Comparison of ENCODE assay signal across 22 cellular contexts in genomic region chr10:36188461-36188860, GRCh38.
DNase-seq lines count a peak whose midpoint lies in the region; ATAC-seq and TF ChIP-seq lines count a peak whose summit lies in the region.
"Had no signal": no experiment of that assay in that cellular context is flagged by ENCODE, and none has a peak within 500 bp of the region (broad histone marks: within the 10 kb centered on the region; RNA-seq: fewer than 3 reads in every experiment).

No MANE protein-coding gene starts in this region.

- no peak overlapping the region for H3K18ac ChIP-seq in mesenchymal stem cell (ENCODE audit: low read depth in 1 of 2, low read length in 2 of 2)

- H3K4me1 Mint-ChIP-seq in naive thymus-derived CD4-positive, alpha-beta T cell: no peaks in the 10 kb centered on the region
- H3K4me1 Mint-ChIP-seq: stimulated activated memory B cell treated with anti-CD40 and anti-IgM and Interleukin-4, amounts not matched to agents 10 μg/mL and 1 μg/mL and 100 μg/mL, for 72 hours had no signal

- H3K9me3 ChIP-seq in mesenchymal stem cell (ENCODE audit: control insufficient read depth, low read length): peaks cover 26% of the 10 kb centered on the region
- H3K9me3 ChIP-seq in tibial artery: peaks cover 3 to 16% (median 12%) of the 10 kb centered on the region in 3 donors
- peaks cover 0 to 19% (median 3%) of the 10 kb centered on the region in 3 experiments for H3K9me3 ChIP-seq in naive thymus-derived CD4-positive, alpha-beta T cell (ENCODE audit: control insufficient read depth in 2 of 3, low read length in 3 of 3)
- H3K9me3 ChIP-seq: body of pancreas, upper lobe of right lung had no signal

- H3K27ac Mint-ChIP-seq in naive thymus-derived CD4-positive, alpha-beta T cell: no peak overlapping the region
- H3K27ac Mint-ChIP-seq: activated naive CD4-positive, alpha-beta T cell treated with anti-CD3 and anti-CD28 coated beads for 36 hours; stimulated activated memory B cell treated with anti-CD40 and anti-IgM and Interleukin-4, amounts not matched to agents 10 μg/mL and 1 μg/mL and 100 μg/mL, for 72 hours had no signal

- no peak overlapping the region for H2BK12ac ChIP-seq in mesenchymal stem cell (ENCODE audit: low read length in 2 of 2)

- H3K27me3 Mint-ChIP-seq in naive thymus-derived CD4-positive, alpha-beta T cell: no peaks in the 10 kb centered on the region
- H3K27me3 Mint-ChIP-seq: stimulated activated memory B cell treated with anti-CD40 and anti-IgM and Interleukin-4, amounts not matched to agents 10 μg/mL and 1 μg/mL and 100 μg/mL, for 72 hours had no signal

- CTCF ChIA-PET in naive thymus-derived CD4-positive, alpha-beta T cell (lab: Charles Lee): no interaction called here

- peaks cover 10 to 35% (median 21%) of the 10 kb centered on the region in 11 donors for H3K9me3 Mint-ChIP-seq in naive thymus-derived CD4-positive, alpha-beta T cell

- peak overlapping the region; percentile 10 for H3K9ac ChIP-seq in mesenchymal stem cell (ENCODE audit: low read length)

- peaks cover 0 to 5% (median 0%) of the 10 kb centered on the region in 5 donors for H3K36me3 Mint-ChIP-seq in naive thymus-derived CD4-positive, alpha-beta T cell
- H3K36me3 Mint-ChIP-seq: stimulated activated memory B cell treated with anti-CD40 and anti-IgM and Interleukin-4, amounts not matched to agents 10 μg/mL and 1 μg/mL and 100 μg/mL, for 72 hours had no signal

- H2BK5ac ChIP-seq in mesenchymal stem cell (ENCODE audit: low read depth, low read length, poor library complexity, severe bottlenecking): no peak overlapping the region

- 89% methylated on average over 3 of the region's 4 CpGs for WGBS in mesenchymal stem cell

- no peak for ATAC-seq in naive thymus-derived CD4-positive, alpha-beta T cell
- ATAC-seq: A549; body of pancreas; K562; SK-N-SH treated with all-trans-retinoic acid at 6 μM for 48 hours; stimulated activated memory B cell treated with anti-CD40 and anti-IgM and Interleukin-4, amounts not matched to agents 10 μg/mL and 1 μg/mL and 100 μg/mL, for 72 hours; upper lobe of right lung had no signal

- POLR2A ChIA-PET in naive thymus-derived CD4-positive, alpha-beta T cell (lab: Charles Lee): no interaction called here

- no peak overlapping the region for H3K14ac ChIP-seq in mesenchymal stem cell (ENCODE audit: low read length in 2 of 2)

- H4K8ac ChIP-seq in mesenchymal stem cell (ENCODE audit: low read length): no peak overlapping the region

- H3K4me3 ChIP-seq in mesenchymal stem cell (ENCODE audit: insufficient read depth in 1 of 2, low read depth in 1 of 2, low read length in 2 of 2) (no peak overlapping the region), tibial artery (no peak overlapping the region)
- no peak overlapping the region for H3K4me3 ChIP-seq in naive thymus-derived CD4-positive, alpha-beta T cell (ENCODE audit: low read length)
- H3K4me3 ChIP-seq: A549, body of pancreas, dorsolateral prefrontal cortex, esophagus squamous epithelium, K562, upper lobe of right lung had no signal

- TF ChIP-seq CTCF in tibial artery (IDR thresholded peaks at IDR 0.05): no peak

- no peak overlapping the region for H2AK5ac ChIP-seq in mesenchymal stem cell (ENCODE audit: low read length, severe bottlenecking)

- DNase-seq in NCI-H2171 treated with DMSO at 0.1 percent for 48 hours (lab: John Stamatoyannopoulos, UW) (peak; percentile 6), NCI-H2171 (lab: John Stamatoyannopoulos, UW) (no peak), astrocyte of the hippocampus (ENCODE audit: low read depth, low spot score) (peak; percentile 22), mesenchymal stem cell (no peak), tibial artery (no peak), NCI-H2196 (lab: John Stamatoyannopoulos, UW; ENCODE audit: unreplicated experiment) (no peak), SKM-1 treated with dmso at 0.1 percent for 144 hours (lab: John Stamatoyannopoulos, UW; ENCODE audit: unreplicated experiment) (no peak)
- DNase-seq in naive thymus-derived CD4-positive, alpha-beta T cell: no peak
- DNase-seq: activated naive CD4-positive, alpha-beta T cell treated with anti-CD3 and anti-CD28 coated beads for 36 hours; activated T-cell treated with anti-CD3 and anti-CD28 coated beads for 4 hours; body of pancreas; DMS79 treated with DMSO at 0.1 percent for 48 hours; dorsolateral prefrontal cortex; esophagus squamous epithelium; midbrain; MV-4-11; NCI-H226; upper lobe of right lung had no signal

- no peak overlapping the region for H2BK15ac ChIP-seq in mesenchymal stem cell (ENCODE audit: low read depth, poor library complexity, severe bottlenecking)

- H2BK120ac ChIP-seq in mesenchymal stem cell (ENCODE audit: low read depth, low read length): no peak overlapping the region

- no peak overlapping the region for H3K4me2 ChIP-seq in mesenchymal stem cell (ENCODE audit: low read length, poor library complexity, severe bottlenecking)
- H3K4me2 ChIP-seq: A549 had no signal

- H3K27me3 ChIP-seq in mesenchymal stem cell (ENCODE audit: control insufficient read depth in 1 of 2, insufficient read depth in 1 of 2, low read length in 2 of 2) (no peaks in the 10 kb centered on the region), tibial artery (no peaks in the 10 kb centered on the region)
- H3K27me3 ChIP-seq in naive thymus-derived CD4-positive, alpha-beta T cell (ENCODE audit: control insufficient read depth in 2 of 2, insufficient read depth in 2 of 2, low read length in 2 of 2): no peaks in the 10 kb centered on the region
- H3K27me3 ChIP-seq: body of pancreas, esophagus squamous epithelium, upper lobe of right lung had no signal

- peaks cover 0 to 3% of the 10 kb centered on the region in 2 experiments for H3K36me3 ChIP-seq in mesenchymal stem cell (ENCODE audit: control insufficient read depth in 1 of 2, insufficient read depth in 2 of 2, low read depth in 1 of 2, low read length in 2 of 2)
- no peaks in the 10 kb centered on the region for H3K36me3 ChIP-seq in tibial artery
- no peaks in the 10 kb centered on the region for H3K36me3 ChIP-seq in naive thymus-derived CD4-positive, alpha-beta T cell (ENCODE audit: control insufficient read depth in 2 of 3, insufficient read depth in 3 of 3, low read length in 3 of 3)
- H3K36me3 ChIP-seq: esophagus squamous epithelium, upper lobe of right lung had no signal

- intact Hi-C loops in tibial artery (cut with DNase I; ENCODE audit: low total_unique reads): no loop called here
- intact Hi-C loops in naive thymus-derived CD4-positive, alpha-beta T cell (cut with micrococcal nuclease): no loop called here

- H3K27ac ChIP-seq in mesenchymal stem cell (ENCODE audit: low read length, poor library complexity, severe bottlenecking) (no peak overlapping the region), tibial artery (peak overlapping the region; percentile 43 to 51)
- no peak overlapping the region for H3K27ac ChIP-seq in naive thymus-derived CD4-positive, alpha-beta T cell (ENCODE audit: low read depth, low read length)
- H3K27ac ChIP-seq: A549, body of pancreas, dorsolateral prefrontal cortex, esophagus squamous epithelium, upper lobe of right lung had no signal

- H3K4me1 ChIP-seq in mesenchymal stem cell (ENCODE audit: control insufficient read depth, insufficient read depth, low read depth, low read length): peaks cover 8% of the 10 kb centered on the region
- H3K4me1 ChIP-seq in tibial artery: peaks cover 0 to 15% (median 10%) of the 10 kb centered on the region in 4 donors
- no peaks in the 10 kb centered on the region for H3K4me1 ChIP-seq in naive thymus-derived CD4-positive, alpha-beta T cell (ENCODE audit: control insufficient read depth in 2 of 2, insufficient read depth in 2 of 2, low read length in 2 of 2)
- H3K4me1 ChIP-seq: upper lobe of right lung had no signal

- H3K4ac ChIP-seq in mesenchymal stem cell (ENCODE audit: low read depth in 1 of 2, low read length in 2 of 2): no peak overlapping the region

- no peak overlapping the region for H3K23ac ChIP-seq in mesenchymal stem cell (ENCODE audit: low read length in 2 of 2)

- H3K4me3 Mint-ChIP-seq in naive thymus-derived CD4-positive, alpha-beta T cell: no peak overlapping the region
- H3K4me3 Mint-ChIP-seq: activated naive CD4-positive, alpha-beta T cell treated with anti-CD3 and anti-CD28 coated beads for 36 hours; stimulated activated memory B cell treated with anti-CD40 and anti-IgM and Interleukin-4, amounts not matched to agents 10 μg/mL and 1 μg/mL and 100 μg/mL, for 72 hours had no signal

- no peaks in the 10 kb centered on the region for H3K79me1 ChIP-seq in mesenchymal stem cell (replicated peaks; ENCODE audit: low read length, poor library complexity, severe bottlenecking)

- H4K91ac ChIP-seq in mesenchymal stem cell (ENCODE audit: low read length): no peak overlapping the region

- no peak overlapping the region for H2AFZ ChIP-seq in mesenchymal stem cell (ENCODE audit: low read depth, low read length)

Comparison
In these comparisons a context has a peak if more than half of its experiments do, and no peak if none do; other contexts are left out.
1. DNase-seq: peak in NCI-H2171 treated with DMSO at 0.1 percent for 48 hours (single experiment) and astrocyte of the hippocampus (single experiment); none in NCI-H2171 (single experiment), mesenchymal stem cell (single experiment), tibial artery (0 of 2), NCI-H2196 (single experiment), SKM-1 treated with dmso at 0.1 percent for 144 hours (single experiment) and naive thymus-derived CD4-positive, alpha-beta T cell (0 of 9).
2. H3K27ac ChIP-seq: peak in tibial artery (2 of 2); none in mesenchymal stem cell (single experiment) and naive thymus-derived CD4-positive, alpha-beta T cell (single experiment).